8 cellular contexts compared by ENCODE assay signal in genomic region chr12:96399081-96399918, GRCh38. TPM values are rescaled to one million over a fixed set of nuclear protein-coding genes. Genes with fewer than 3 reads are reported as not detected.
A peak's percentile ranks its signal among the peaks of the same experiment; 100 is the strongest.
DNase-seq lines count a peak whose midpoint lies in the region; ATAC-seq and TF ChIP-seq lines count a peak whose summit lies in the region.

No MANE protein-coding gene starts in this region.

- BruUV-seq in PC-3 (replicated peaks; lab: Mats Ljungman, UMichigan): no TSS peak

- H3K9me2 ChIP-seq in PC-3 (replicated peaks; ENCODE audit: low read length): no peaks in the 10 kb centered on the region

- H3K9me3 ChIP-seq in PC-3 (ENCODE audit: low read length): no peaks in the 10 kb centered on the region
- no peaks in the 10 kb centered on the region for H3K9me3 ChIP-seq in stomach

- peak overlapping the region; percentile 95 for H3K4me2 ChIP-seq in PC-3 (ENCODE audit: low read length)

- H3K4me1 Mint-ChIP-seq in activated T-helper 17 cell treated with anti-CD3 and anti-CD28 coated beads, Interleukin-2, amount 50 U/mL, for 72 hours: peaks cover 27% of the 10 kb centered on the region
- peaks cover 39% of the 10 kb centered on the region for H3K4me1 Mint-ChIP-seq in nephron

- H3K27ac Mint-ChIP-seq in activated T-helper 17 cell treated with anti-CD3 and anti-CD28 coated beads, Interleukin-2, amount 50 U/mL, for 72 hours: peak overlapping the region; percentile 92
- peak overlapping the region; percentile 94 to 96 (median 95) for H3K27ac Mint-ChIP-seq in nephron

- H3K36me3 ChIP-seq in BJ (ENCODE audit: control insufficient read depth, insufficient read depth, low read length): no peaks in the 10 kb centered on the region
- H3K36me3 ChIP-seq in PC-3 (ENCODE audit: low read depth, low read length): no peaks in the 10 kb centered on the region
- no peaks in the 10 kb centered on the region for H3K36me3 ChIP-seq in stomach

- peak; percentile 33 for ATAC-seq in HG03196 (IDR thresholded peaks at IDR 0.05; ENCODE audit: unreplicated experiment)
- peak; percentile 47 for ATAC-seq in PC-3
- peak; percentile 53 for ATAC-seq in activated T-helper 17 cell treated with anti-CD3 and anti-CD28 coated beads, Interleukin-2, amount 50 U/mL, for 72 hours (replicated peaks)

- H3K4me1 ChIP-seq in PC-3 (ENCODE audit: insufficient read depth, low read length) (peaks cover 27% of the 10 kb centered on the region), stomach (peaks cover 8 to 49% (median 25%) of the 10 kb centered on the region in 4 donors)

- DNase-seq in BJ (ENCODE audit: low read depth): no peak
- peak; percentile 52 for DNase-seq in PC-3
- peak; percentile 75 for DNase-seq in fibroblast of mammary gland (ENCODE audit: low read depth)
- DNase-seq in stomach: peak; percentile 70

- H2AFZ ChIP-seq in PC-3 (ENCODE audit: low read length): peak overlapping the region; percentile 66; the same call in 1 of the 2 replicates

- 0 to 1% (median 1%) methylated on average over 27 to 71 of the region's 71 CpGs for WGBS in stomach, 5 donors

- H3K27me3 Mint-ChIP-seq in activated T-helper 17 cell treated with anti-CD3 and anti-CD28 coated beads, Interleukin-2, amount 50 U/mL, for 72 hours: no peaks in the 10 kb centered on the region
- no peaks in the 10 kb centered on the region for H3K27me3 Mint-ChIP-seq in nephron (ENCODE audit: low read depth)

- peak overlapping the region; percentile 90 for H3K27ac ChIP-seq in PC-3 (ENCODE audit: low read length)
- H3K27ac ChIP-seq in stomach: peak overlapping the region; percentile 97 to 100 (median 99)

- peak; percentile 34 for TF ChIP-seq POLR2A in GM18951 (IDR thresholded peaks at IDR 0.05; ENCODE audit: extremely low read depth, insufficient read depth, insufficient read length)
- no peak for TF ChIP-seq POLR2A in stomach (IDR thresholded peaks at IDR 0.05)

- POLR2A ChIA-PET in BJ (lab: Charles Lee): interaction anchor here (0.6 kb wide), 2 partner anchors 15 to 119 kb away, joined by 3 read pairs; no protein-coding TSS in a partner anchor
- POLR2A ChIA-PET in PC-3 (lab: Charles Lee; ENCODE audit: unreplicated experiment): interaction anchor here (0.6 to 1.0 kb wide), 2 partner anchors 49 to 73 kb away, joined by 3 to 4 read pairs; no protein-coding TSS in a partner anchor

- intact Hi-C loops in PC-3 (cut with micrococcal nuclease): loop anchor here (5.0 kb wide), 1 partner anchor 52 kb away; no protein-coding TSS in a partner anchor
- intact Hi-C loops in stomach (cut with DNase I; ENCODE audit: low total_unique reads): no loop called here

- CTCF ChIA-PET in BJ (lab: Yijun Ruan, JAX): interaction anchor here (0.8 to 7.3 kb wide), 13 partner anchors 17 to 338 kb away, joined by 3 to 42 read pairs (median 4); partner anchors contain the start of gene CFAP54
- CTCF ChIA-PET in PC-3 (lab: Charles Lee): interaction anchor here (0.6 to 2.3 kb wide), 6 partner anchors 90 to 325 kb away, joined by 3 to 11 read pairs (median 4); partner anchors contain the start of gene CFAP54

- peak overlapping the region; percentile 93 for H3K9ac ChIP-seq in PC-3 (ENCODE audit: low read length)

- in situ Hi-C loops in GM18951 (cut with MboI; ENCODE audit: low sequenced_read_pairs, unreplicated experiment): loop anchor here (25.0 kb wide), 1 partner anchor 337 kb away; no protein-coding TSS in a partner anchor

- H3K27me3 ChIP-seq in BJ (ENCODE audit: control insufficient read depth, insufficient read depth, low read length) (no peaks in the 10 kb centered on the region), PC-3 (ENCODE audit: low read length) (no peaks in the 10 kb centered on the region), stomach (no peaks in the 10 kb centered on the region)

- peaks cover 55% of the 10 kb centered on the region for H3K79me2 ChIP-seq in PC-3 (ENCODE audit: low read length)

- TF ChIP-seq EP300 in stomach (IDR thresholded peaks at IDR 0.05): no peak

- peak overlapping the region; percentile 80 for H3K4me3 ChIP-seq in BJ (ENCODE audit: low read depth, low read length)
- peak overlapping the region; percentile 82 for H3K4me3 ChIP-seq in PC-3 (ENCODE audit: low read length)
- peak overlapping the region; percentile 98 for H3K4me3 ChIP-seq in fibroblast of mammary gland (ENCODE audit: control insufficient read depth, low read depth, low read length)
- H3K4me3 ChIP-seq in stomach: peak overlapping the region; percentile 74 to 98 (median 86)

- peak overlapping the region; percentile 95 for H3K4me3 Mint-ChIP-seq in activated T-helper 17 cell treated with anti-CD3 and anti-CD28 coated beads, Interleukin-2, amount 50 U/mL, for 72 hours
- peak overlapping the region; percentile 90 to 98 (median 92) for H3K4me3 Mint-ChIP-seq in nephron

- TF ChIP-seq CTCF in BJ (IDR thresholded peaks at IDR 0.05; ENCODE audit: insufficient read depth, low read depth, low read length) (peak; percentile 44), PC-3 (conservative IDR thresholded peaks at IDR 0.05; ENCODE audit: low read depth, low read length) (peak; percentile 43; the same call in 1 of the 2 replicates), fibroblast of mammary gland (conservative IDR thresholded peaks at IDR 0.05; ENCODE audit: control insufficient read depth, insufficient read depth, low read depth, low read length) (peak; percentile 15), nephron (IDR thresholded peaks at IDR 0.05; ENCODE audit: unreplicated experiment in 3 of 3) (no peak), stomach (IDR thresholded peaks at IDR 0.05) (peak in 2 of 7 experiments; percentile 11 to 17)

- no peaks in the 10 kb centered on the region for H3F3A ChIP-seq in PC-3 (ENCODE audit: low read length, unreplicated experiment)

- peaks cover 41% of the 10 kb centered on the region for H4K20me1 ChIP-seq in PC-3 (ENCODE audit: low read length)

- H3K9me3 Mint-ChIP-seq in activated T-helper 17 cell treated with anti-CD3 and anti-CD28 coated beads, Interleukin-2, amount 50 U/mL, for 72 hours: no peaks in the 10 kb centered on the region
- no peaks in the 10 kb centered on the region for H3K9me3 Mint-ChIP-seq in nephron

- peaks cover 11% of the 10 kb centered on the region for H3K36me3 Mint-ChIP-seq in activated T-helper 17 cell treated with anti-CD3 and anti-CD28 coated beads, Interleukin-2, amount 50 U/mL, for 72 hours (ENCODE audit: low read depth)
- H3K36me3 Mint-ChIP-seq in nephron (ENCODE audit: low read depth): no peaks in the 10 kb centered on the region

RNA-seq across cellular contexts. Expression of gene CDK17, which starts 0.9 kb away (rescaled TPM):
- polyA plus RNA-seq in BJ (2011; rRNA removed) (14.8 and 32.8 TPM in 2 replicates), stomach (1 to 10 TPM; 5.4 to 7.9 (median 7.8) TPM)
- 49.5 and 64.4 TPM in 2 replicates for polyA minus RNA-seq in BJ (2011; rRNA and poly(A)+ RNA removed)
- total RNA-seq in PC-3 (2014; rRNA removed) (20.7 and 23.9 TPM in 2 replicates), stomach (100 to 1,000 TPM in 2 of 5 donors, 10 to 100 TPM in 3; 33.3 to 137 (median 92.7) TPM)
- 10 to 100 TPM; 28.5 to 38.1 TPM for total RNA-seq in activated T-helper 17 cell treated with anti-CD3 and anti-CD28 coated beads, Interleukin-2, amount 50 U/mL, for 72 hours

Comparison
In these comparisons a context has a peak if more than half of its experiments do, and no peak if none do; other contexts are left out.
1. CTCF ChIP-seq: peak in BJ (single experiment), PC-3 (single experiment) and fibroblast of mammary gland (single experiment); none in nephron (0 of 3).
2. Peak in every context shown above with its lines, with median percentiles within 50 percentile points of each other: H3K4me3 ChIP-seq and ATAC-seq.